33 cellular contexts compared by ENCODE assay signal in the genomic region with DNA sequence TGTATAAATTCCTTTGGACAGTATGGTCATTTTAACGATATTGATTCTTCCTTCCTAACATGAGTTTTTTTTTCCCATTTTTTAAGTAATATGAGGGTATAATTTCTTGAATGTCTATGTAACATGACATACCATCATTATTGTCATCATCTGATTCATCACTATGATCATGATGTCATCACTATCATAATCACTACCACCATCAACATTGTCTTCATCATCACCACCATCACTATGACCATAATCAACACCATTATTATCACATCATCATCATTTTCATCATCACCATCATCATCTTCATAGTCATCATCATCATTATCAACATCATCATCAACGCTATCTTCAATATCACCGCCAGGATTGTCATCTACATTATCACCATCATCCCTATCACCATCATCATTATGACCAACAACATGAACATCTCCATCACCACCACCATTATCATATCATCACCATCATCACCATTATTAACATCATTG.
A peak's percentile ranks its signal among the peaks of the same experiment; 100 is the strongest.
DNase-seq lines count a peak whose midpoint lies in the region; ATAC-seq, FAIRE-seq and TF ChIP-seq lines count a peak whose summit lies in the region.
"Had no signal": no experiment of that assay in that cellular context is flagged by ENCODE, and none has a peak within 500 bp of the region (broad histone marks: within the 10 kb centered on the region; RNA-seq: fewer than 3 reads in every experiment).

No MANE protein-coding gene starts in this region.

- TF ChIP-seq EP300 in HepG2 (IDR thresholded peaks at IDR 0.05; ENCODE audit: low read depth in 2 of 2, low read length in 2 of 2) (no peak), HepG2 (CRISPR knock-in tag; IDR thresholded peaks at IDR 0.05; ENCODE audit: borderline replicate concordance) (no peak)

- no peak overlapping the region for H2AFZ ChIP-seq in HepG2 (ENCODE audit: low read length)

- H3K4me1 ChIP-seq in HepG2 (ENCODE audit: insufficient read depth, low read length) (no peaks in the 10 kb centered on the region), right lobe of liver (no peaks in the 10 kb centered on the region)
- H3K4me1 ChIP-seq: A549; BE2C; BLaER1; BLaER1 treated with 17β-estradiol and CSF1 and Interleukin-3, amounts not matched to agents 10 nM and 100 nM; Caco-2 had no signal

- TF ChIP-seq RAD21 in HepG2 (CRISPR knock-in tag; IDR thresholded peaks at IDR 0.05), result no peak

- no TSS peak for BruUV-seq in HepG2 (replicated peaks; lab: Mats Ljungman, UMichigan)

- no peak overlapping the region for H3K4me2 ChIP-seq in HepG2 (ENCODE audit: low read depth, low read length)
- H3K4me2 ChIP-seq: A549; BLaER1; BLaER1 treated with 17β-estradiol and CSF1 and Interleukin-3, amounts not matched to agents 10 nM and 100 nM had no signal

- H3K4me3 ChIP-seq in HepG2 (replicated peaks in 1 of 3; ENCODE audit: insufficient read depth in 1 of 3, low read depth in 2 of 3, low read length in 3 of 3), result no peak overlapping the region
- H3K4me3 ChIP-seq in right lobe of liver, result no peak overlapping the region
- H3K4me3 ChIP-seq: A549; BLaER1; BLaER1 treated with 17β-estradiol and CSF1 and Interleukin-3, amounts not matched to agents 10 nM and 100 nM had no signal

- H3K79me2 ChIP-seq in HepG2 (ENCODE audit: insufficient read depth, low read length), result no peaks in the 10 kb centered on the region

- no peak overlapping the region for H3K4me3 Mint-ChIP-seq in type B pancreatic cell
- H3K4me3 Mint-ChIP-seq: B cell; CD14-positive monocyte; CD4-positive, alpha-beta memory T cell; CD4-positive, alpha-beta T cell; CD4-positive, CD25-positive, alpha-beta regulatory T cell; CD8-positive, alpha-beta memory T cell; CD8-positive, alpha-beta T cell had no signal

- H3K27me3 ChIP-seq in HepG2 (ENCODE audit: control insufficient read depth in 1 of 2, insufficient read depth in 2 of 2, low read length in 2 of 2) (no peaks in the 10 kb centered on the region), right lobe of liver (no peaks in the 10 kb centered on the region)
- H3K27me3 ChIP-seq: BE2C; BLaER1; BLaER1 treated with 17β-estradiol and CSF1 and Interleukin-3, amounts not matched to agents 10 nM and 100 nM had no signal

- no peak for DNase-seq in HepG2 (ENCODE audit: low spot score)
- DNase-seq in right lobe of liver, result no peak
- no peak for DNase-seq in GM18507 (ENCODE audit: extremely low spot score, insufficient read length, low read depth)
- no peak for DNase-seq in type B pancreatic cell (ENCODE audit: extremely low spot score, unreplicated experiment)
- DNase-seq: 8988T; ACHN; AML-193; BE2C; C1 segment of cervical spinal cord; Caco-2; Calu3; CD4-positive, alpha-beta memory T cell; CD4-positive, alpha-beta T cell; CD4-positive, CD25-positive, alpha-beta regulatory T cell; CD8-positive, alpha-beta memory T cell; CD8-positive, alpha-beta T cell; COR-L47; DMS 273 treated with DMSO at 0.1 percent for 48 hours; DMS153; DMS53; DMS79; DMS79 treated with DMSO at 0.1 percent for 48 hours; DND-41; EL had no signal

- FAIRE-seq in HepG2 (lab: Jason Lieb, UNC) (no peak), GM18507 (lab: Jason Lieb, UNC) (peak; percentile 18)
- FAIRE-seq: A204.1, A549, D721Med had no signal

- POLR2A ChIA-PET in HepG2 (lab: Yijun Ruan, JAX), result no interaction called here

- H3K9ac ChIP-seq in HepG2 (ENCODE audit: insufficient read depth, low read depth, low read length), result no peak overlapping the region
- H3K9ac ChIP-seq: BLaER1; BLaER1 treated with 17β-estradiol and CSF1 and Interleukin-3, amounts not matched to agents 10 nM and 100 nM had no signal

- intact Hi-C loops in HepG2 (cut with micrococcal nuclease; ENCODE audit: unreplicated experiment), result no loop called here
- intact Hi-C loops in right lobe of liver (cut with DNase I), result no loop called here

- no peaks in the 10 kb centered on the region for H3K4me1 Mint-ChIP-seq in type B pancreatic cell (ENCODE audit: unreplicated experiment)
- H3K4me1 Mint-ChIP-seq: B cell; CD14-positive monocyte; CD4-positive, alpha-beta memory T cell; CD4-positive, CD25-positive, alpha-beta regulatory T cell; CD8-positive, alpha-beta memory T cell had no signal

- H3K36me3 Mint-ChIP-seq in type B pancreatic cell, result no peaks in the 10 kb centered on the region
- H3K36me3 Mint-ChIP-seq: CD14-positive monocyte; CD4-positive, alpha-beta memory T cell; CD4-positive, CD25-positive, alpha-beta regulatory T cell; CD8-positive, alpha-beta memory T cell; CD8-positive, alpha-beta T cell had no signal

- no peak for TF ChIP-seq CTCF in HepG2 (CRISPR knock-in tag; IDR thresholded peaks at IDR 0.05)
- TF ChIP-seq CTCF in right lobe of liver (IDR thresholded peaks at IDR 0.05), result no peak
- TF ChIP-seq CTCF in type B pancreatic cell (conservative IDR thresholded peaks at IDR 0.05), result no peak

- H3K9me3 ChIP-seq in HepG2 (ENCODE audit: low read length), result peaks cover 33% of the 10 kb centered on the region
- H3K9me3 ChIP-seq in right lobe of liver, result no peaks in the 10 kb centered on the region
- H3K9me3 ChIP-seq: A549; BE2C; BLaER1; BLaER1 treated with 17β-estradiol and CSF1 and Interleukin-3, amounts not matched to agents 10 nM and 100 nM; Caco-2 had no signal

- no peak for TF ChIP-seq POLR2A in HepG2 (IDR thresholded peaks at IDR 0.05; ENCODE audit: insufficient read depth in 1 of 2, low read depth in 2 of 2, low read length in 2 of 2)
- no peak for TF ChIP-seq POLR2A in right lobe of liver (IDR thresholded peaks at IDR 0.05)

- no peak overlapping the region for H3K27ac ChIP-seq in HepG2 (ENCODE audit: extremely low read length, insufficient read depth, low read length)
- no peak overlapping the region for H3K27ac ChIP-seq in right lobe of liver
- H3K27ac ChIP-seq: 22Rv1; A549; BLaER1; BLaER1 treated with 17β-estradiol and CSF1 and Interleukin-3, amounts not matched to agents 10 nM and 100 nM; C4-2B had no signal

- no peak for ATAC-seq in HepG2
- ATAC-seq in right lobe of liver, result no peak
- ATAC-seq: A549; CD8-positive, alpha-beta T cell had no signal

- no peaks in the 10 kb centered on the region for H4K20me1 ChIP-seq in HepG2 (ENCODE audit: insufficient read depth, low read length)
- H4K20me1 ChIP-seq: BLaER1; BLaER1 treated with 17β-estradiol and CSF1 and Interleukin-3, amounts not matched to agents 10 nM and 100 nM had no signal

- in situ Hi-C loops in HepG2 (cut with HindIII; ENCODE audit: extremely low pct_ligation_motif_present, low pct_unique_long_range_greater_than_20kb), result no loop called here

- no peaks in the 10 kb centered on the region for H3K9me3 Mint-ChIP-seq in type B pancreatic cell
- H3K9me3 Mint-ChIP-seq: CD14-positive monocyte; CD8-positive, alpha-beta memory T cell had no signal

- H3K36me3 ChIP-seq in HepG2 (replicated peaks in 1 of 2; ENCODE audit: control insufficient read depth in 1 of 2, insufficient read depth in 2 of 2, low read length in 2 of 2), result no peaks in the 10 kb centered on the region
- no peaks in the 10 kb centered on the region for H3K36me3 ChIP-seq in right lobe of liver
- H3K36me3 ChIP-seq: BE2C; BLaER1; BLaER1 treated with 17β-estradiol and CSF1 and Interleukin-3, amounts not matched to agents 10 nM and 100 nM had no signal

- CTCF ChIA-PET in HepG2 (lab: Yijun Ruan, JAX; ENCODE audit: low intra/inter-chr PET ratio, low total read pairs), result no interaction called here

- H3K27me3 Mint-ChIP-seq in type B pancreatic cell, result no peaks in the 10 kb centered on the region
- H3K27me3 Mint-ChIP-seq: B cell; CD4-positive, alpha-beta memory T cell; CD4-positive, alpha-beta T cell; CD4-positive, CD25-positive, alpha-beta regulatory T cell; CD8-positive, alpha-beta memory T cell had no signal

- no peak overlapping the region for H3K27ac Mint-ChIP-seq in type B pancreatic cell
- H3K27ac Mint-ChIP-seq: B cell; CD14-positive monocyte; CD4-positive, alpha-beta memory T cell; CD4-positive, alpha-beta T cell; CD4-positive, CD25-positive, alpha-beta regulatory T cell; CD8-positive, alpha-beta memory T cell; CD8-positive, alpha-beta T cell had no signal

- 4% methylated on average over 3 of the region's 3 CpGs for WGBS in HepG2 (ENCODE audit: low lambda C conversion rate)
- WGBS in right lobe of liver (ENCODE audit: insufficient coverage, low coverage, low lambda C conversion rate, missing lambda C conversion rate), result no CpG with 5 or more reads among the region's 3 CpGs

TF ChIP-seq in HepG2, 621 proteins besides CTCF, POLR2A, EP300 and RAD21 (continues in another document):
- TF ChIP-seq CREB1 (IDR thresholded peaks at IDR 0.05) (peak; percentile 92), CREB1 (CRISPR knock-in tag; IDR thresholded peaks at IDR 0.05) (no peak), ATF7 (IDR thresholded peaks at IDR 0.05) (peak; percentile 94), ATF7 (CRISPR knock-in tag; IDR thresholded peaks at IDR 0.05) (no peak), ZNF589 (CRISPR knock-in tag; conservative IDR thresholded peaks at IDR 0.05) (no peak), ZNF501 (CRISPR knock-in tag; IDR thresholded peaks at IDR 0.05) (no peak), ZNF460 (CRISPR knock-in tag; IDR thresholded peaks at IDR 0.05; ENCODE audit: borderline replicate concordance) (no peak), TSC22D2 (CRISPR knock-in tag; IDR thresholded peaks at IDR 0.05; ENCODE audit: borderline replicate concordance) (no peak), RBM39 (IDR thresholded peaks at IDR 0.05; ENCODE audit: low read depth, low read length, poor library complexity, severe bottlenecking) (no peak), SIN3B (IDR thresholded peaks at IDR 0.05; ENCODE audit: low read length) (no peak), EHMT2 (IDR thresholded peaks at IDR 0.05; ENCODE audit: borderline replicate concordance, low read depth, low read length) (no peak), NCOR1 (IDR thresholded peaks at IDR 0.05; ENCODE audit: borderline replicate concordance, low read length) (no peak)
- TF ChIP-seq, protein P1, sequence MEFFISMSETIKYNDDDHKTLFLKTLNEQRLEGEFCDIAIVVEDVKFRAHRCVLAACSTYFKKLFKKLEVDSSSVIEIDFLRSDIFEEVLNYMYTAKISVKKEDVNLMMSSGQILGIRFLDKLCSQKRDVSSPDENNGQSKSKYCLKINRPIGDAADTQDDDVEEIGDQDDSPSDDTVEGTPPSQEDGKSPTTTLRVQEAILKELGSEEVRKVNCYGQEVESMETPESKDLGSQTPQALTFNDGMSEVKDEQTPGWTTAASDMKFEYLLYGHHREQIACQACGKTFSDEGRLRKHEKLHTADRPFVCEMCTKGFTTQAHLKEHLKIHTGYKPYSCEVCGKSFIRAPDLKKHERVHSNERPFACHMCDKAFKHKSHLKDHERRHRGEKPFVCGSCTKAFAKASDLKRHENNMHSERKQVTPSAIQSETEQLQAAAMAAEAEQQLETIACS (CRISPR knock-in tag; IDR thresholded peaks at IDR 0.05), result no peak
